ENCODE assay signal across 3 cellular contexts in genomic region chr1:69409731-69410456, GRCh38.
TF ChIP-seq lines count a peak whose summit lies in the region.

No MANE protein-coding gene starts in this region.

TF ChIP-seq in SK-N-SH, 30 proteins besides CTCF, POLR2A, EP300 and RAD21 (continued from another document):
- TF ChIP-seq, protein P1, sequence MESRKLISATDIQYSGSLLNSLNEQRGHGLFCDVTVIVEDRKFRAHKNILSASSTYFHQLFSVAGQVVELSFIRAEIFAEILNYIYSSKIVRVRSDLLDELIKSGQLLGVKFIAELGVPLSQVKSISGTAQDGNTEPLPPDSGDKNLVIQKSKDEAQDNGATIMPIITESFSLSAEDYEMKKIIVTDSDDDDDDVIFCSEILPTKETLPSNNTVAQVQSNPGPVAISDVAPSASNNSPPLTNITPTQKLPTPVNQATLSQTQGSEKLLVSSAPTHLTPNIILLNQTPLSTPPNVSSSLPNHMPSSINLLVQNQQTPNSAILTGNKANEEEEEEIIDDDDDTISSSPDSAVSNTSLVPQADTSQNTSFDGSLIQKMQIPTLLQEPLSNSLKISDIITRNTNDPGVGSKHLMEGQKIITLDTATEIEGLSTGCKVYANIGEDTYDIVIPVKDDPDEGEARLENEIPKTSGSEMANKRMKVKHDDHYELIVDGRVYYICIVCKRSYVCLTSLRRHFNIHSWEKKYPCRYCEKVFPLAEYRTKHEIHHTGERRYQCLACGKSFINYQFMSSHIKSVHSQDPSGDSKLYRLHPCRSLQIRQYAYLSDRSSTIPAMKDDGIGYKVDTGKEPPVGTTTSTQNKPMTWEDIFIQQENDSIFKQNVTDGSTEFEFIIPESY (IDR thresholded peaks at IDR 0.05; ENCODE audit: borderline replicate concordance, low read depth) = no peak
- TF ChIP-seq NFIC (IDR thresholded peaks at IDR 0.05; ENCODE audit: borderline replicate concordance) (no peak), POLR2AphosphoS5 (IDR thresholded peaks at IDR 0.05; ENCODE audit: low read depth, low read length) (no peak), TEAD4 (IDR thresholded peaks at IDR 0.05; ENCODE audit: borderline replicate concordance, insufficient read depth) (no peak)

TF ChIP-seq in SK-N-SH treated with all-trans-retinoic acid at 6 μM for 48 hours, 23 proteins besides CTCF, POLR2A, EP300 and RAD21 (continued from another document):
- TF ChIP-seq, protein P2, sequence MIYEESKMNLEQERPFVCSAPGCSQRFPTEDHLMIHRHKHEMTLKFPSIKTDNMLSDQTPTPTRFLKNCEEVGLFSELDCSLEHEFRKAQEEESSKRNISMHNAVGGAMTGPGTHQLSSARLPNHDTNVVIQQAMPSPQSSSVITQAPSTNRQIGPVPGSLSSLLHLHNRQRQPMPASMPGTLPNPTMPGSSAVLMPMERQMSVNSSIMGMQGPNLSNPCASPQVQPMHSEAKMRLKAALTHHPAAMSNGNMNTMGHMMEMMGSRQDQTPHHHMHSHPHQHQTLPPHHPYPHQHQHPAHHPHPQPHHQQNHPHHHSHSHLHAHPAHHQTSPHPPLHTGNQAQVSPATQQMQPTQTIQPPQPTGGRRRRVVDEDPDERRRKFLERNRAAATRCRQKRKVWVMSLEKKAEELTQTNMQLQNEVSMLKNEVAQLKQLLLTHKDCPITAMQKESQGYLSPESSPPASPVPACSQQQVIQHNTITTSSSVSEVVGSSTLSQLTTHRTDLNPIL (CRISPR knock-in tag; IDR thresholded peaks at IDR 0.05; ENCODE audit: low read depth) = no peak
- TF ChIP-seq TSHZ2 (CRISPR knock-in tag; IDR thresholded peaks at IDR 0.05) = no peak
- TF ChIP-seq TCF4 (CRISPR knock-in tag; IDR thresholded peaks at IDR 0.05; ENCODE audit: borderline replicate concordance) = no peak
- no peak for TF ChIP-seq ARNTL (CRISPR knock-in tag; IDR thresholded peaks at IDR 0.05; ENCODE audit: borderline replicate concordance, low read depth)
- no peak for TF ChIP-seq ZFP30 (CRISPR knock-in tag; IDR thresholded peaks at IDR 0.05)
- no peak for TF ChIP-seq ZNF565 (CRISPR knock-in tag; conservative IDR thresholded peaks at IDR 0.05; ENCODE audit: low read depth)
- TF ChIP-seq BACH2 (CRISPR knock-in tag; IDR thresholded peaks at IDR 0.05; ENCODE audit: borderline replicate concordance) = no peak
- TF ChIP-seq ZFP3 (CRISPR knock-in tag; IDR thresholded peaks at IDR 0.05) = no peak

TF ChIP-seq in K562, 482 proteins besides CTCF, POLR2A, EP300 and RAD21 (continued from another document):
- no peak for TF ChIP-seq ZBTB2 (IDR thresholded peaks at IDR 0.05)
- TF ChIP-seq SREBF2 (CRISPR knock-in tag; IDR thresholded peaks at IDR 0.05) = no peak
- no peak for TF ChIP-seq SMAD3 (CRISPR knock-in tag; conservative IDR thresholded peaks at IDR 0.05)
- no peak for TF ChIP-seq NBN (IDR thresholded peaks at IDR 0.05; ENCODE audit: low read depth)
- TF ChIP-seq CTCFL (IDR thresholded peaks at IDR 0.05; ENCODE audit: borderline replicate concordance, insufficient read depth, low read depth, low read length, poor library complexity, severe bottlenecking) = no peak
- TF ChIP-seq NR1H2 (CRISPR knock-in tag; IDR thresholded peaks at IDR 0.05) = no peak
- TF ChIP-seq, protein P3, sequence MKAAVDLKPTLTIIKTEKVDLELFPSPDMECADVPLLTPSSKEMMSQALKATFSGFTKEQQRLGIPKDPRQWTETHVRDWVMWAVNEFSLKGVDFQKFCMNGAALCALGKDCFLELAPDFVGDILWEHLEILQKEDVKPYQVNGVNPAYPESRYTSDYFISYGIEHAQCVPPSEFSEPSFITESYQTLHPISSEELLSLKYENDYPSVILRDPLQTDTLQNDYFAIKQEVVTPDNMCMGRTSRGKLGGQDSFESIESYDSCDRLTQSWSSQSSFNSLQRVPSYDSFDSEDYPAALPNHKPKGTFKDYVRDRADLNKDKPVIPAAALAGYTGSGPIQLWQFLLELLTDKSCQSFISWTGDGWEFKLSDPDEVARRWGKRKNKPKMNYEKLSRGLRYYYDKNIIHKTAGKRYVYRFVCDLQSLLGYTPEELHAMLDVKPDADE (conservative IDR thresholded peaks at IDR 0.05; ENCODE audit: control insufficient read depth, low read depth, low read length) = no peak
- TF ChIP-seq ELF4 (CRISPR knock-in tag; IDR thresholded peaks at IDR 0.05) = no peak
- no peak for TF ChIP-seq BRF1 (IDR thresholded peaks at IDR 0.05; ENCODE audit: borderline replicate concordance, extremely low read depth, insufficient read length)
- no peak for TF ChIP-seq ZNF780A (CRISPR knock-in tag; IDR thresholded peaks at IDR 0.05)
- TF ChIP-seq ETV6 (IDR thresholded peaks at IDR 0.05; ENCODE audit: borderline replicate concordance in 1 of 2, low read depth in 2 of 2, low read length in 1 of 2) = no peak
- TF ChIP-seq ETV6 (CRISPR knock-in tag; IDR thresholded peaks at IDR 0.05; ENCODE audit: borderline replicate concordance) = no peak
